In genomic region chr18:54845788-54846187, GRCh38 we compare ENCODE assay signal across 31 cellular contexts. TPM values are rescaled to one million over a fixed set of nuclear protein-coding genes. Genes with fewer than 3 reads are reported as not detected.
DNase-seq lines count a peak whose midpoint lies in the region; ATAC-seq, FAIRE-seq and TF ChIP-seq lines count a peak whose summit lies in the region.
"Had no signal": no experiment of that assay in that cellular context is flagged by ENCODE, and none has a peak within 500 bp of the region (broad histone marks: within the 10 kb centered on the region; RNA-seq: fewer than 3 reads in every experiment).

No MANE protein-coding gene starts in this region.

- H2AFZ ChIP-seq in astrocyte (ENCODE audit: low read depth, low read length), result no peak overlapping the region

- H3K4me1 ChIP-seq in astrocyte (ENCODE audit: insufficient read depth, low read length), result no peaks in the 10 kb centered on the region
- no peaks in the 10 kb centered on the region for H3K4me1 ChIP-seq in mucosa of descending colon (ENCODE audit: low read depth)
- H3K4me1 ChIP-seq: left ventricle myocardium inferior, upper lobe of left lung had no signal

- TF ChIP-seq CTCF in astrocyte (IDR thresholded peaks at IDR 0.05; ENCODE audit: insufficient read depth, low read depth, low read length), result no peak
- no peak for TF ChIP-seq CTCF in fibroblast of pulmonary artery (IDR thresholded peaks at IDR 0.05; ENCODE audit: low read length, missing control alignments)
- no peak for TF ChIP-seq CTCF in GM13976 (IDR thresholded peaks at IDR 0.05; ENCODE audit: borderline replicate concordance, control extremely low read depth, extremely low read depth, insufficient read depth, missing control alignments)
- no peak for TF ChIP-seq CTCF in mucosa of descending colon (IDR thresholded peaks at IDR 0.05)

- ATAC-seq in mucosa of descending colon, result no peak
- ATAC-seq: activated CD8-positive, alpha-beta T cell treated with anti-CD3 and anti-CD28 coated beads for 36 hours; CD8-positive, alpha-beta T cell; stimulated activated naive B cell treated with anti-CD40 and anti-IgM and Interleukin-4, amounts not matched to agents 10 μg/mL and 1 μg/mL and 100 μg/mL, for 72 hours had no signal

- no peaks in the 10 kb centered on the region for H4K20me1 ChIP-seq in astrocyte (ENCODE audit: insufficient read depth, low read length)

- DNase-seq in HCEC 1CT (peak; percentile 79), astrocyte (ENCODE audit: low read depth) (peak; percentile 31), fibroblast of pulmonary artery (ENCODE audit: low read depth) (peak; percentile 14), GM13976 (ENCODE audit: low spot score) (no peak), mucosa of descending colon (no peak), HuH-7 (ENCODE audit: low spot score) (no peak)
- no peak for DNase-seq in stimulated activated CD4-positive, alpha-beta T cell treated with anti-CD3 and anti-CD28 coated beads, Interleukin-4, amount 100 ng/mL, for 1 hour
- DNase-seq: activated CD4-positive, CD25-positive, alpha-beta regulatory T cell treated with anti-CD3 and anti-CD28 coated beads, Interleukin-2, amount 50 U/mL, for 72 hours; activated CD8-positive, alpha-beta T cell treated with anti-CD3 and anti-CD28 coated beads for 36 hours; activated effector memory CD4-positive, alpha-beta T cell treated with Interleukin-2 at 50 U/mL for 16 hours; activated naive CD8-positive, alpha-beta T cell treated with anti-CD3 and anti-CD28 coated beads, Interleukin-2, amount 10 ng/mL, durations not matched to agents 7 days and 5 days; CD8-positive, alpha-beta T cell; DMS153; effector CD4-positive, alpha-beta T cell; GDM1; H7; islet precursor cell; KG1; left ventricle myocardium inferior; naive B cell; NCI-H1436; NCI-H446 treated with DMSO at 0.1 percent for 48 hours; right lobe of liver; stimulated activated CD4-positive, alpha-beta T cell treated with anti-CD3 and anti-CD28 coated beads, Interleukin-4, amount 100 ng/mL, for 4 hours; stimulated activated naive B cell treated with anti-CD40 and anti-IgM and Interleukin-4, amounts not matched to agents 10 μg/mL and 1 μg/mL and 100 μg/mL, for 72 hours; upper lobe of left lung had no signal

- H3K4me3 ChIP-seq in astrocyte (ENCODE audit: insufficient read depth, low read depth, low read length), result no peak overlapping the region
- H3K4me3 ChIP-seq in fibroblast of pulmonary artery (replicated peaks; ENCODE audit: low read depth, low read length), result no peak overlapping the region
- H3K4me3 ChIP-seq in mucosa of descending colon, result no peak overlapping the region
- H3K4me3 ChIP-seq: left ventricle myocardium inferior, right lobe of liver, upper lobe of left lung had no signal

- H3K27ac Mint-ChIP-seq in astrocyte (ENCODE audit: unreplicated experiment), result no peak overlapping the region
- H3K27ac Mint-ChIP-seq: activated CD8-positive, alpha-beta T cell treated with anti-CD3 and anti-CD28 coated beads for 36 hours; activated naive CD8-positive, alpha-beta T cell treated with anti-CD3 and anti-CD28 coated beads, Interleukin-2, amount 10 ng/mL, durations not matched to agents 7 days and 5 days; brain; CD8-positive, alpha-beta T cell; progenitor cell of endocrine pancreas; stimulated activated naive B cell treated with anti-CD40 and anti-IgM and Interleukin-4, amounts not matched to agents 10 μg/mL and 1 μg/mL and 100 μg/mL, for 72 hours had no signal

- H3K4me1 Mint-ChIP-seq in astrocyte (ENCODE audit: low read depth, unreplicated experiment), result no peaks in the 10 kb centered on the region
- H3K4me1 Mint-ChIP-seq: activated naive CD8-positive, alpha-beta T cell treated with anti-CD3 and anti-CD28 coated beads, Interleukin-2, amount 10 ng/mL, durations not matched to agents 7 days and 5 days; brain; naive B cell; stimulated activated naive B cell treated with anti-CD40 and anti-IgM and Interleukin-4, amounts not matched to agents 10 μg/mL and 1 μg/mL and 100 μg/mL, for 72 hours had no signal

- no peak overlapping the region for H3K27ac ChIP-seq in astrocyte (ENCODE audit: low read depth, low read length)
- H3K27ac ChIP-seq: epithelial cell of prostate, left ventricle myocardium inferior, neutrophil, right lobe of liver, upper lobe of left lung had no signal

- no peaks in the 10 kb centered on the region for H3K9me3 Mint-ChIP-seq in astrocyte (ENCODE audit: unreplicated experiment)
- H3K9me3 Mint-ChIP-seq: activated CD8-positive, alpha-beta T cell treated with anti-CD3 and anti-CD28 coated beads for 36 hours; activated naive CD8-positive, alpha-beta T cell treated with anti-CD3 and anti-CD28 coated beads, Interleukin-2, amount 10 ng/mL, durations not matched to agents 7 days and 5 days; brain; CD8-positive, alpha-beta T cell; naive B cell; stimulated activated naive B cell treated with anti-CD40 and anti-IgM and Interleukin-4, amounts not matched to agents 10 μg/mL and 1 μg/mL and 100 μg/mL, for 72 hours had no signal

- intact Hi-C loops in mucosa of descending colon (cut with DNase I, micrococcal nuclease), result no loop called here

- FAIRE-seq in astrocyte (lab: Jason Lieb, UNC), result peak; percentile 43
- FAIRE-seq: colon had no signal

- no peaks in the 10 kb centered on the region for H3K27me3 ChIP-seq in astrocyte (ENCODE audit: insufficient read depth, low read length)
- H3K27me3 ChIP-seq: neutrophil, right lobe of liver, upper lobe of left lung had no signal

- H3K4me2 ChIP-seq in astrocyte (ENCODE audit: low read length), result no peak overlapping the region

- H3K27me3 Mint-ChIP-seq in astrocyte (ENCODE audit: low read depth, unreplicated experiment), result no peaks in the 10 kb centered on the region
- H3K27me3 Mint-ChIP-seq: activated CD8-positive, alpha-beta T cell treated with anti-CD3 and anti-CD28 coated beads for 36 hours; naive B cell; progenitor cell of endocrine pancreas; stimulated activated naive B cell treated with anti-CD40 and anti-IgM and Interleukin-4, amounts not matched to agents 10 μg/mL and 1 μg/mL and 100 μg/mL, for 72 hours had no signal

- H3K9me3 ChIP-seq in astrocyte (ENCODE audit: insufficient read depth, low read depth, low read length) (no peaks in the 10 kb centered on the region), mucosa of descending colon (no peaks in the 10 kb centered on the region)
- H3K9me3 ChIP-seq: left ventricle myocardium inferior, neutrophil, right lobe of liver, upper lobe of left lung had no signal

- no peak overlapping the region for H3K9ac ChIP-seq in astrocyte (ENCODE audit: low read length)

- no peaks in the 10 kb centered on the region for H3K36me3 Mint-ChIP-seq in astrocyte (ENCODE audit: low read depth, unreplicated experiment)
- H3K36me3 Mint-ChIP-seq: activated naive CD8-positive, alpha-beta T cell treated with anti-CD3 and anti-CD28 coated beads, Interleukin-2, amount 10 ng/mL, durations not matched to agents 7 days and 5 days; brain; CD8-positive, alpha-beta T cell; naive B cell; stimulated activated naive B cell treated with anti-CD40 and anti-IgM and Interleukin-4, amounts not matched to agents 10 μg/mL and 1 μg/mL and 100 μg/mL, for 72 hours had no signal

- H3K79me2 ChIP-seq in astrocyte (ENCODE audit: insufficient read depth, low read length), result no peaks in the 10 kb centered on the region

- no peaks in the 10 kb centered on the region for H3K36me3 ChIP-seq in astrocyte (ENCODE audit: insufficient read depth, low read length)
- H3K36me3 ChIP-seq in mucosa of descending colon (ENCODE audit: low read depth), result no peaks in the 10 kb centered on the region
- H3K36me3 ChIP-seq: left ventricle myocardium inferior, neutrophil, right lobe of liver, upper lobe of left lung had no signal

- in situ Hi-C loops in GM13976 (cut with MboI; ENCODE audit: low sequenced_read_pairs, unreplicated experiment), result no loop called here

- H3K4me3 Mint-ChIP-seq in astrocyte (ENCODE audit: unreplicated experiment), result no peak overlapping the region
- H3K4me3 Mint-ChIP-seq: activated CD8-positive, alpha-beta T cell treated with anti-CD3 and anti-CD28 coated beads for 36 hours; activated naive CD8-positive, alpha-beta T cell treated with anti-CD3 and anti-CD28 coated beads, Interleukin-2, amount 10 ng/mL, durations not matched to agents 7 days and 5 days; brain; CD8-positive, alpha-beta T cell; naive B cell; stimulated activated naive B cell treated with anti-CD40 and anti-IgM and Interleukin-4, amounts not matched to agents 10 μg/mL and 1 μg/mL and 100 μg/mL, for 72 hours had no signal

RNA-seq across cellular contexts. Expression of gene RAB27B, which starts 17.5 kb away (rescaled TPM):
- 0.91 and 1.1 TPM in 2 replicates for total RNA-seq in astrocyte
- total RNA-seq in mucosa of descending colon, result 10 to 100 TPM in 2 of 3 donors, 1 to 10 TPM in 1; 3.3 to 14.9 (median 10.6) TPM
- total RNA-seq: activated CD8-positive, alpha-beta T cell treated with anti-CD3 and anti-CD28 coated beads for 36 hours; H7 had no signal

Comparison
In these comparisons a context has a peak if more than half of its experiments do, and no peak if none do; other contexts are left out.
1. DNase-seq: peak in HCEC 1CT (single experiment), astrocyte (single experiment) and fibroblast of pulmonary artery (single experiment); none in GM13976 (single experiment), stimulated activated CD4-positive, alpha-beta T cell treated with anti-CD3 and anti-CD28 coated beads, Interleukin-4, amount 100 ng/mL, for 1 hour (single experiment), mucosa of descending colon (0 of 3) and HuH-7 (single experiment).